In genomic region chr20:10639762-10640556, GRCh38 we compare ENCODE assay signal across 13 cellular contexts. TPM values are rescaled to one million over a fixed set of nuclear protein-coding genes. Genes with fewer than 3 reads are reported as not detected.
DNase-seq lines count a peak whose midpoint lies in the region; ATAC-seq and TF ChIP-seq lines count a peak whose summit lies in the region.
"Had no signal": no experiment of that assay in that cellular context is flagged by ENCODE, and none has a peak within 500 bp of the region (broad histone marks: within the 10 kb centered on the region; RNA-seq: fewer than 3 reads in every experiment).

No MANE protein-coding gene starts in this region.

- H3K18ac ChIP-seq in mesenchymal stem cell (ENCODE audit: low read depth in 1 of 2, low read length in 2 of 2), result no peak overlapping the region

- no peak for ATAC-seq in activated naive CD4-positive, alpha-beta T cell treated with anti-CD3 and anti-CD28 coated beads, Interleukin-2, amount 50 U/mL, for 72 hours
- ATAC-seq: natural killer cell treated with Interleukin-12 subunit alpha and Interleukin-12 subunit beta and Interleukin-15 and Interleukin-18, amount 100 ng/mL, for 72 hours had no signal

- H2BK120ac ChIP-seq in mesenchymal stem cell (ENCODE audit: low read depth, low read length), result no peak overlapping the region

- peak overlapping the region; percentile 35 for H4K91ac ChIP-seq in mesenchymal stem cell (ENCODE audit: low read length)

- H2BK5ac ChIP-seq in mesenchymal stem cell (ENCODE audit: low read depth, low read length, poor library complexity, severe bottlenecking), result no peak overlapping the region

- H3K79me2 ChIP-seq in hepatocyte, result no peaks in the 10 kb centered on the region

- no peak overlapping the region for H4K8ac ChIP-seq in mesenchymal stem cell (ENCODE audit: low read length)

- no peak overlapping the region for H2AK5ac ChIP-seq in mesenchymal stem cell (ENCODE audit: low read length, severe bottlenecking)

- POLR2A ChIA-PET in RWPE1 (lab: Yijun Ruan, JAX; ENCODE audit: low non-redundant PET) (no interaction called here), GM10248 (lab: Yijun Ruan, JAX) (interaction anchor here (0.7 kb wide), 1 partner anchor 7 kb away, joined by 3 read pairs; no protein-coding TSS in a partner anchor)

- no peaks in the 10 kb centered on the region for H3K9me2 ChIP-seq in hepatocyte (replicated peaks; ENCODE audit: insufficient read depth)

- no peaks in the 10 kb centered on the region for H3K9me3 Mint-ChIP-seq in endodermal cell
- no peaks in the 10 kb centered on the region for H3K9me3 Mint-ChIP-seq in activated naive CD4-positive, alpha-beta T cell treated with anti-CD3 and anti-CD28 coated beads, Interleukin-2, amount 50 U/mL, for 72 hours
- H3K9me3 Mint-ChIP-seq: activated CD4-positive, alpha-beta T cell treated with anti-CD3 and anti-CD28 coated beads, Interleukin-2, amount 10 ng/mL, durations not matched to agents 7 days and 5 days; central memory CD8-positive, alpha-beta T cell; natural killer cell treated with Interleukin-12 subunit alpha and Interleukin-12 subunit beta and Interleukin-15 and Interleukin-18, amount 100 ng/mL, for 72 hours had no signal

- H3K27ac ChIP-seq in RWPE1 (peak overlapping the region; percentile 70), endodermal cell (ENCODE audit: low read depth, low read length) (peak overlapping the region; percentile 62), mesenchymal stem cell (ENCODE audit: low read length, poor library complexity, severe bottlenecking) (no peak overlapping the region), hepatocyte (no peak overlapping the region)
- H3K27ac ChIP-seq: KMS-11 had no signal

- CTCF ChIA-PET in RWPE1 (lab: Yijun Ruan, JAX), result no interaction called here
- CTCF ChIA-PET in GM10248 (lab: Yijun Ruan, JAX), result interaction anchor here (1.1 to 3.4 kb wide), 7 partner anchors 7 to 87 kb away, joined by 3 to 17 read pairs (median 4); no protein-coding TSS in a partner anchor

- H2AFZ ChIP-seq in mesenchymal stem cell (ENCODE audit: low read depth, low read length) (no peak overlapping the region), hepatocyte (no peak overlapping the region)

- no peak overlapping the region for H3K9ac ChIP-seq in endodermal cell (ENCODE audit: extremely low read depth, low read length, poor library complexity, severe bottlenecking)
- no peak overlapping the region for H3K9ac ChIP-seq in mesenchymal stem cell (ENCODE audit: low read length)
- H3K9ac ChIP-seq: KMS-11 had no signal

- H3K4me1 Mint-ChIP-seq in endodermal cell, result peaks cover 45% of the 10 kb centered on the region
- H3K4me1 Mint-ChIP-seq: central memory CD8-positive, alpha-beta T cell had no signal

- no peak overlapping the region for H3K4ac ChIP-seq in mesenchymal stem cell (ENCODE audit: low read depth in 1 of 2, low read length in 2 of 2)

- H3K4me1 ChIP-seq in endodermal cell (ENCODE audit: control insufficient read depth, insufficient read depth, low read length) (peaks cover 23% of the 10 kb centered on the region), mesenchymal stem cell (ENCODE audit: control insufficient read depth, insufficient read depth, low read depth, low read length) (peaks cover 15% of the 10 kb centered on the region), hepatocyte (ENCODE audit: insufficient read depth) (peaks cover 9% of the 10 kb centered on the region)

- H3K4me3 Mint-ChIP-seq in endodermal cell, result no peak overlapping the region
- H3K4me3 Mint-ChIP-seq: activated CD4-positive, alpha-beta T cell treated with anti-CD3 and anti-CD28 coated beads, Interleukin-2, amount 10 ng/mL, durations not matched to agents 7 days and 5 days; central memory CD8-positive, alpha-beta T cell; natural killer cell treated with Interleukin-12 subunit alpha and Interleukin-12 subunit beta and Interleukin-15 and Interleukin-18, amount 100 ng/mL, for 72 hours had no signal

- H3K27ac Mint-ChIP-seq in endodermal cell, result peak overlapping the region; percentile 61
- H3K27ac Mint-ChIP-seq in activated naive CD4-positive, alpha-beta T cell treated with anti-CD3 and anti-CD28 coated beads, Interleukin-2, amount 50 U/mL, for 72 hours, result no peak overlapping the region
- H3K27ac Mint-ChIP-seq: activated CD4-positive, alpha-beta T cell treated with anti-CD3 and anti-CD28 coated beads, Interleukin-2, amount 10 ng/mL, durations not matched to agents 7 days and 5 days; natural killer cell treated with Interleukin-12 subunit alpha and Interleukin-12 subunit beta and Interleukin-15 and Interleukin-18, amount 100 ng/mL, for 72 hours had no signal

- in situ Hi-C loops in KBM-7 (cut with MboI; ENCODE audit: low pct_unique_long_range_greater_than_20kb, low sequenced_read_pairs), result no loop called here

- H2BK12ac ChIP-seq in mesenchymal stem cell (ENCODE audit: low read length in 2 of 2), result no peak overlapping the region

- H3K79me1 ChIP-seq in mesenchymal stem cell (replicated peaks; ENCODE audit: low read length, poor library complexity, severe bottlenecking), result peaks cover 13% of the 10 kb centered on the region

- no peak for TF ChIP-seq CTCF in RWPE1 (conservative IDR thresholded peaks at IDR 0.05; ENCODE audit: low read depth)
- TF ChIP-seq CTCF in endodermal cell (conservative IDR thresholded peaks at IDR 0.05), result no peak
- no peak for TF ChIP-seq CTCF in GM10248 (IDR thresholded peaks at IDR 0.05; ENCODE audit: control extremely low read depth, extremely low read depth, low read depth, missing control alignments)
- no peak for TF ChIP-seq CTCF in hepatocyte (IDR thresholded peaks at IDR 0.05; ENCODE audit: poor library complexity)

- H3K14ac ChIP-seq in mesenchymal stem cell (ENCODE audit: low read length in 2 of 2), result no peak overlapping the region

- peaks cover 84% of the 10 kb centered on the region for H3K27me3 Mint-ChIP-seq in endodermal cell (ENCODE audit: insufficient read depth)
- H3K27me3 Mint-ChIP-seq: activated CD4-positive, alpha-beta T cell treated with anti-CD3 and anti-CD28 coated beads, Interleukin-2, amount 10 ng/mL, durations not matched to agents 7 days and 5 days; central memory CD8-positive, alpha-beta T cell; natural killer cell treated with Interleukin-12 subunit alpha and Interleukin-12 subunit beta and Interleukin-15 and Interleukin-18, amount 100 ng/mL, for 72 hours had no signal

- peaks cover 11% of the 10 kb centered on the region for H3K36me3 ChIP-seq in endodermal cell (ENCODE audit: control insufficient read depth, insufficient read depth, low read length)
- peaks cover 56 to 68% of the 10 kb centered on the region in 2 experiments for H3K36me3 ChIP-seq in mesenchymal stem cell (ENCODE audit: control insufficient read depth in 1 of 2, insufficient read depth in 2 of 2, low read depth in 1 of 2, low read length in 2 of 2)
- peaks cover 3% of the 10 kb centered on the region for H3K36me3 ChIP-seq in hepatocyte (replicated peaks; ENCODE audit: insufficient read depth, low read depth)

- peaks cover 70% of the 10 kb centered on the region for H3K27me3 ChIP-seq in endodermal cell (ENCODE audit: control insufficient read depth, insufficient read depth, low read length, poor library complexity, severe bottlenecking)
- H3K27me3 ChIP-seq in mesenchymal stem cell (ENCODE audit: control insufficient read depth in 1 of 2, insufficient read depth in 1 of 2, low read length in 2 of 2), result no peaks in the 10 kb centered on the region
- no peaks in the 10 kb centered on the region for H3K27me3 ChIP-seq in hepatocyte

- H3K9me3 ChIP-seq in endodermal cell (ENCODE audit: control insufficient read depth, low read length), result no peaks in the 10 kb centered on the region
- no peaks in the 10 kb centered on the region for H3K9me3 ChIP-seq in mesenchymal stem cell (ENCODE audit: control insufficient read depth, low read length)
- no peaks in the 10 kb centered on the region for H3K9me3 ChIP-seq in hepatocyte (ENCODE audit: low read depth)

- no peak overlapping the region for H3K4me2 ChIP-seq in mesenchymal stem cell (ENCODE audit: low read length, poor library complexity, severe bottlenecking)
- no peak overlapping the region for H3K4me2 ChIP-seq in hepatocyte
- H3K4me2 ChIP-seq: KMS-11 had no signal

- H2BK15ac ChIP-seq in mesenchymal stem cell (ENCODE audit: low read depth, poor library complexity, severe bottlenecking), result no peak overlapping the region

- peaks cover 52% of the 10 kb centered on the region for H3K36me3 Mint-ChIP-seq in endodermal cell (ENCODE audit: low read depth)
- no peaks in the 10 kb centered on the region for H3K36me3 Mint-ChIP-seq in activated naive CD4-positive, alpha-beta T cell treated with anti-CD3 and anti-CD28 coated beads, Interleukin-2, amount 50 U/mL, for 72 hours
- H3K36me3 Mint-ChIP-seq: natural killer cell treated with Interleukin-12 subunit alpha and Interleukin-12 subunit beta and Interleukin-15 and Interleukin-18, amount 100 ng/mL, for 72 hours had no signal

- DNase-seq in RWPE1 (ENCODE audit: low spot score) (no peak), endodermal cell (no peak), mesenchymal stem cell (no peak), superior temporal gyrus (ENCODE audit: extremely low spot score) (peak; percentile 56), GM10248 (ENCODE audit: extremely low spot score) (no peak), KBM-7 (no peak), hepatocyte (ENCODE audit: low spot score) (no peak)
- no peak for DNase-seq in activated naive CD4-positive, alpha-beta T cell treated with anti-CD3 and anti-CD28 coated beads, Interleukin-2, amount 50 U/mL, for 72 hours (ENCODE audit: low spot score in 2 of 2)
- DNase-seq: activated CD4-positive, alpha-beta T cell treated with anti-CD3 and anti-CD28 coated beads, Interleukin-2, amount 10 ng/mL, durations not matched to agents 7 days and 5 days; NCI-H187 treated with DMSO at 0.1 percent for 48 hours had no signal

- H3K23ac ChIP-seq in mesenchymal stem cell (ENCODE audit: low read length in 2 of 2), result no peak overlapping the region

- 85 to 90% methylated on average over 10 to 17 of the region's 17 CpGs for WGBS in endodermal cell (ENCODE audit: insufficient coverage in 1 of 2, insufficient read length in 1 of 2), 2 experiments
- 94% methylated on average over 17 of the region's 17 CpGs for WGBS in mesenchymal stem cell
- WGBS in hepatocyte (ENCODE audit: low lambda C conversion rate, missing lambda C conversion rate), result 89% methylated on average over 17 of the region's 17 CpGs

- H3K4me3 ChIP-seq in endodermal cell (ENCODE audit: low read length), result no peak overlapping the region
- H3K4me3 ChIP-seq in mesenchymal stem cell (ENCODE audit: insufficient read depth in 1 of 2, low read depth in 1 of 2, low read length in 2 of 2), result peak overlapping the region in 1 of 2 experiments; percentile 26
- no peak overlapping the region for H3K4me3 ChIP-seq in hepatocyte

- peaks cover 3% of the 10 kb centered on the region for H4K20me1 ChIP-seq in hepatocyte (ENCODE audit: insufficient read depth, poor library complexity, severe bottlenecking)

RNA-seq across cellular contexts. Expression of gene JAG1, which starts 33.8 kb away (rescaled TPM):
- total RNA-seq in endodermal cell (10 to 100 TPM in 1 of 2 donors, 1 to 10 TPM in 1; 6.8 to 19.7 TPM), hepatocyte (51.5 and 52.6 TPM in 2 replicates)
- polyA plus RNA-seq in endodermal cell (2013, experiment 1 of 2), result 88.8 TPM
- 76.5 TPM for polyA plus RNA-seq in endodermal cell (2013, experiment 2 of 2)
- 13.2 TPM for polyA plus RNA-seq in mesenchymal stem cell (2013, experiment 1 of 2)
- polyA plus RNA-seq in mesenchymal stem cell (2013, experiment 2 of 2), result 12.6 TPM
- total RNA-seq in activated naive CD4-positive, alpha-beta T cell treated with anti-CD3 and anti-CD28 coated beads, Interleukin-2, amount 50 U/mL, for 72 hours, result under 1 TPM; 0.11 to 0.62 TPM
- 19.2 and 21.0 TPM in 2 replicates for polyA plus RNA-seq in hepatocyte

Comparison
In these comparisons a context has a peak if more than half of its experiments do, and no peak if none do; other contexts are left out.
1. H3K27ac ChIP-seq: peak in RWPE1 (single experiment) and endodermal cell (single experiment); none in mesenchymal stem cell (single experiment) and hepatocyte (single experiment).
2. RNA of gene JAG1, which starts 33.8 kb away (total RNA-seq): 51.5 to 52.6 TPM in hepatocyte and 6.8 to 19.7 TPM in endodermal cell; 0.11 to 0.62 TPM in activated naive CD4-positive, alpha-beta T cell treated with anti-CD3 and anti-CD28 coated beads, Interleukin-2, amount 50 U/mL, for 72 hours; every median in the first group is over 4 times any median in the second.